25 cellular contexts compared by ENCODE assay signal in genomic region chr21:46381521-46381920, GRCh38. TPM values are rescaled to one million over a fixed set of nuclear protein-coding genes. Genes with fewer than 3 reads are reported as not detected.
DNase-seq lines count a peak whose midpoint lies in the region; ATAC-seq and TF ChIP-seq lines count a peak whose summit lies in the region.
"Had no signal": no experiment of that assay in that cellular context is flagged by ENCODE, and none has a peak within 500 bp of the region (broad histone marks: within the 10 kb centered on the region; RNA-seq: fewer than 3 reads in every experiment).

No MANE protein-coding gene starts in this region.

- H3F3A ChIP-seq in GM23338 (replicated peaks; ENCODE audit: low read depth), result peaks cover 21% of the 10 kb centered on the region

- H3K4me1 ChIP-seq in GM23338 (ENCODE audit: insufficient read depth), result peaks cover 13% of the 10 kb centered on the region; the same call in 1 of the 2 replicates
- H3K4me1 ChIP-seq in HUES64 (ENCODE audit: insufficient read depth, low read length), result peaks cover 12% of the 10 kb centered on the region; the same call in 1 of the 2 replicates
- no peaks in the 10 kb centered on the region for H3K4me1 ChIP-seq in endodermal cell (ENCODE audit: control insufficient read depth, insufficient read depth, low read length)
- H3K4me1 ChIP-seq in osteoblast (ENCODE audit: insufficient read depth, low read length), result no peaks in the 10 kb centered on the region
- no peaks in the 10 kb centered on the region for H3K4me1 ChIP-seq in CD4-positive, alpha-beta memory T cell (ENCODE audit: insufficient read depth, low read length)

- H3K4me2 ChIP-seq in GM23338 (no peak overlapping the region), osteoblast (ENCODE audit: insufficient read depth, low read length) (no peak overlapping the region)

- H3K9me2 ChIP-seq in GM23338 (ENCODE audit: insufficient read depth), result no peaks in the 10 kb centered on the region

- H3K36me3 ChIP-seq in GM23338 (ENCODE audit: insufficient read depth), result no peaks in the 10 kb centered on the region; the same call in 1 of the 2 replicates
- peaks cover 30% of the 10 kb centered on the region for H3K36me3 ChIP-seq in HUES64 (ENCODE audit: insufficient read depth, low read length)
- H3K36me3 ChIP-seq in endodermal cell (ENCODE audit: control insufficient read depth, insufficient read depth, low read length), result peaks cover 30% of the 10 kb centered on the region
- H3K36me3 ChIP-seq in osteoblast (ENCODE audit: insufficient read depth, low read length), result peaks cover 5% of the 10 kb centered on the region
- peaks cover 6% of the 10 kb centered on the region for H3K36me3 ChIP-seq in CD4-positive, alpha-beta memory T cell (ENCODE audit: insufficient read depth, low read length)

- H3K36me3 Mint-ChIP-seq in GM23338 (ENCODE audit: low read depth) (peaks cover 52% of the 10 kb centered on the region), endodermal cell (ENCODE audit: low read depth) (peaks cover 66% of the 10 kb centered on the region)
- H3K36me3 Mint-ChIP-seq in CD4-positive, alpha-beta memory T cell, result peaks cover 42 to 58% of the 10 kb centered on the region in 2 donors
- H3K36me3 Mint-ChIP-seq in stimulated activated naive B cell treated with anti-CD40 and anti-IgM and Interleukin-4, amounts not matched to agents 10 μg/mL and 1 μg/mL and 100 μg/mL, for 72 hours, result peaks cover 56 to 70% of the 10 kb centered on the region in 2 donors

- H3K9me3 ChIP-seq in HUES64 (ENCODE audit: insufficient read depth, low read depth, low read length) (no peaks in the 10 kb centered on the region), endodermal cell (ENCODE audit: control insufficient read depth, low read length) (no peaks in the 10 kb centered on the region), osteoblast (ENCODE audit: low read depth, low read length) (no peaks in the 10 kb centered on the region)
- H3K9me3 ChIP-seq in CD4-positive, alpha-beta memory T cell (ENCODE audit: control insufficient read depth in 1 of 2, low read length in 2 of 2), result no peaks in the 10 kb centered on the region
- H3K9me3 ChIP-seq: BE2C had no signal

- H3K27me3 Mint-ChIP-seq in GM23338 (ENCODE audit: insufficient read depth, low read depth, poor library complexity), result peaks cover 20% of the 10 kb centered on the region
- no peaks in the 10 kb centered on the region for H3K27me3 Mint-ChIP-seq in endodermal cell (ENCODE audit: insufficient read depth)
- H3K27me3 Mint-ChIP-seq in CD4-positive, alpha-beta memory T cell, result no peaks in the 10 kb centered on the region
- H3K27me3 Mint-ChIP-seq in stimulated activated naive B cell treated with anti-CD40 and anti-IgM and Interleukin-4, amounts not matched to agents 10 μg/mL and 1 μg/mL and 100 μg/mL, for 72 hours, result no peaks in the 10 kb centered on the region

- H3K79me2 ChIP-seq in GM23338 (replicated peaks; ENCODE audit: insufficient read depth), result peaks cover 69% of the 10 kb centered on the region
- peaks cover 66% of the 10 kb centered on the region for H3K79me2 ChIP-seq in osteoblast (ENCODE audit: insufficient read depth, low read length)

- H3K27me3 ChIP-seq in GM23338 (ENCODE audit: insufficient read depth) (no peaks in the 10 kb centered on the region), HUES64 (ENCODE audit: insufficient read depth, low read length) (no peaks in the 10 kb centered on the region), endodermal cell (ENCODE audit: control insufficient read depth, insufficient read depth, low read length, poor library complexity, severe bottlenecking) (no peaks in the 10 kb centered on the region), osteoblast (ENCODE audit: insufficient read depth, low read length) (no peaks in the 10 kb centered on the region)
- H3K27me3 ChIP-seq in CD4-positive, alpha-beta memory T cell (ENCODE audit: insufficient read depth, low read length), result no peaks in the 10 kb centered on the region
- H3K27me3 ChIP-seq: BE2C had no signal

- POLR2A ChIA-PET in CD4-positive, alpha-beta memory T cell (lab: Charles Lee; ENCODE audit: partially characterized antibody), result no interaction called here

- ATAC-seq in GM23338, result no peak
- no peak for ATAC-seq in stimulated activated naive B cell treated with anti-CD40 and anti-IgM and Interleukin-4, amounts not matched to agents 10 μg/mL and 1 μg/mL and 100 μg/mL, for 72 hours (replicated peaks)

- 85% methylated on average over 5 of the region's 5 CpGs for WGBS in HUES64
- WGBS in endodermal cell (ENCODE audit: insufficient coverage in 1 of 2, insufficient read length in 1 of 2), 2 experiments, result 82 to 92% methylated on average over 4 to 5 of the region's 5 CpGs

- H3K4me3 Mint-ChIP-seq in GM23338 (peak overlapping the region; percentile 3; the same call in 1 of the 3 replicates), endodermal cell (no peak overlapping the region)
- no peak overlapping the region for H3K4me3 Mint-ChIP-seq in CD4-positive, alpha-beta memory T cell
- H3K4me3 Mint-ChIP-seq in stimulated activated naive B cell treated with anti-CD40 and anti-IgM and Interleukin-4, amounts not matched to agents 10 μg/mL and 1 μg/mL and 100 μg/mL, for 72 hours, result no peak overlapping the region
- H3K4me3 Mint-ChIP-seq: CD14-positive monocyte had no signal

- H3K9me3 Mint-ChIP-seq in GM23338 (peaks cover 37% of the 10 kb centered on the region), endodermal cell (peaks cover 34% of the 10 kb centered on the region)
- peaks cover 0 to 5% (median 2%) of the 10 kb centered on the region in 8 donors for H3K9me3 Mint-ChIP-seq in CD4-positive, alpha-beta memory T cell
- H3K9me3 Mint-ChIP-seq in stimulated activated naive B cell treated with anti-CD40 and anti-IgM and Interleukin-4, amounts not matched to agents 10 μg/mL and 1 μg/mL and 100 μg/mL, for 72 hours, result peaks cover 14 to 19% of the 10 kb centered on the region in 2 donors

- H3K4me3 ChIP-seq in GM23338, result no peak overlapping the region
- H3K4me3 ChIP-seq in HUES64 (ENCODE audit: low read length), result no peak overlapping the region
- no peak overlapping the region for H3K4me3 ChIP-seq in endodermal cell (ENCODE audit: low read length)
- no peak overlapping the region for H3K4me3 ChIP-seq in osteoblast (ENCODE audit: insufficient read depth, low read length)
- no peak overlapping the region for H3K4me3 ChIP-seq in CD4-positive, alpha-beta memory T cell (ENCODE audit: low read length in 2 of 2)
- H3K4me3 ChIP-seq: SK-N-MC had no signal

- no peak overlapping the region; the same call in 1 of the 2 replicates for H3K9ac ChIP-seq in HUES64 (ENCODE audit: low read depth, low read length)
- H3K9ac ChIP-seq in endodermal cell (ENCODE audit: extremely low read depth, low read length, poor library complexity, severe bottlenecking), result no peak overlapping the region

- H4K20me1 ChIP-seq in GM23338 (replicated peaks; ENCODE audit: insufficient read depth) (peaks cover 5% of the 10 kb centered on the region; the same call in 1 of the 2 replicates), osteoblast (ENCODE audit: insufficient read depth, low read length) (peaks cover 4% of the 10 kb centered on the region)

- TF ChIP-seq CTCF in GM23338 (conservative IDR thresholded peaks at IDR 0.05; ENCODE audit: low read depth in 2 of 2), result no peak
- TF ChIP-seq CTCF in endodermal cell (conservative IDR thresholded peaks at IDR 0.05), result no peak
- no peak for TF ChIP-seq CTCF in osteoblast (IDR thresholded peaks at IDR 0.05; ENCODE audit: extremely low read depth, low read depth, low read length)

- H3K27ac Mint-ChIP-seq in GM23338 (peak overlapping the region; percentile 63), endodermal cell (peak overlapping the region; percentile 28)
- no peak overlapping the region for H3K27ac Mint-ChIP-seq in CD4-positive, alpha-beta memory T cell
- no peak overlapping the region for H3K27ac Mint-ChIP-seq in stimulated activated naive B cell treated with anti-CD40 and anti-IgM and Interleukin-4, amounts not matched to agents 10 μg/mL and 1 μg/mL and 100 μg/mL, for 72 hours

- H3K4me1 Mint-ChIP-seq in GM23338 (peaks cover 23% of the 10 kb centered on the region), endodermal cell (no peaks in the 10 kb centered on the region)
- H3K4me1 Mint-ChIP-seq in CD4-positive, alpha-beta memory T cell, result peaks cover 4 to 9% (median 6%) of the 10 kb centered on the region in 4 donors
- H3K4me1 Mint-ChIP-seq in stimulated activated naive B cell treated with anti-CD40 and anti-IgM and Interleukin-4, amounts not matched to agents 10 μg/mL and 1 μg/mL and 100 μg/mL, for 72 hours, result peaks cover 0 to 2% of the 10 kb centered on the region in 2 donors
- H3K4me1 Mint-ChIP-seq: CD14-positive monocyte had no signal

- DNase-seq in GM23338 (ENCODE audit: low spot score), result no peak
- DNase-seq in endodermal cell, result no peak
- peak; percentile 65 for DNase-seq in osteoblast (ENCODE audit: insufficient read length, low spot score, missing footprints)
- no peak for DNase-seq in midbrain (lab: John Stamatoyannopoulos, UW)
- no peak for DNase-seq in CD4-positive, alpha-beta memory T cell
- no peak for DNase-seq in DMS 273 treated with DMSO at 0.1 percent for 48 hours (lab: John Stamatoyannopoulos, UW)
- no peak for DNase-seq in stimulated activated naive B cell treated with anti-CD40 and anti-IgM and Interleukin-4, amounts not matched to agents 10 μg/mL and 1 μg/mL and 100 μg/mL, for 72 hours
- DNase-seq: 8988T, ACHN, BE2C, Calu3, DMS153, DND-41, MV-4-11, NCI-H1105, NCI-H1436 treated with DMSO at 0.1 percent for 48 hours, NCI-H1930, NCI-H2107, NCI-H446, NCI-H524 treated with DMSO at 0.1 percent for 48 hours, NCI-H774, SIG-M5 had no signal

- H3K27ac ChIP-seq in GM23338 (ENCODE audit: low read depth) (peak overlapping the region; percentile 33), HUES64 (ENCODE audit: low read depth, low read length) (peak overlapping the region; percentile 28; the same call in 1 of the 2 replicates), endodermal cell (ENCODE audit: low read depth, low read length) (no peak overlapping the region), osteoblast (ENCODE audit: low read depth, low read length) (no peak overlapping the region)
- H3K27ac ChIP-seq in CD4-positive, alpha-beta memory T cell (ENCODE audit: low read depth, low read length), result no peak overlapping the region
- H3K27ac ChIP-seq: SK-N-MC had no signal

- intact Hi-C loops in CD4-positive, alpha-beta memory T cell (cut with micrococcal nuclease), result no loop called here

- CTCF ChIA-PET in CD4-positive, alpha-beta memory T cell (lab: Charles Lee; ENCODE audit: partially characterized antibody), result no interaction called here

- H2AFZ ChIP-seq in GM23338 (no peak overlapping the region), osteoblast (ENCODE audit: low read length) (no peak overlapping the region)

RNA-seq across cellular contexts. Expression of gene PCNT, which starts 57.6 kb away (rescaled TPM):
- total RNA-seq in GM23338 (2014; rRNA removed; shearing (Covaris generic)), result 38.4 and 39.6 TPM in 2 replicates
- 39.6 and 46.1 TPM in 2 replicates for polyA plus RNA-seq in GM23338 (2016; fragmentation: Nextera tagmentation; extraction: Ambion mirVana)
- 19.5 TPM for polyA plus RNA-seq in HUES64 (2013, experiment 1 of 2)
- polyA plus RNA-seq in HUES64 (2013, experiment 2 of 2), result 17.4 TPM
- total RNA-seq in endodermal cell, result 10 to 100 TPM; 40.1 to 40.7 TPM
- 32.9 TPM for polyA plus RNA-seq in endodermal cell (2013, experiment 1 of 2)
- 28.4 TPM for polyA plus RNA-seq in endodermal cell (2013, experiment 2 of 2)
- 19.2 and 23.0 TPM in 2 replicates for total RNA-seq in osteoblast
- 10 to 100 TPM; 46.9 to 52.1 TPM for total RNA-seq in CD4-positive, alpha-beta memory T cell
- 10 to 100 TPM in 1 of 2 donors, 1 to 10 TPM in 1; 2.0 to 25.2 TPM for polyA plus RNA-seq in CD4-positive, alpha-beta memory T cell

RNA-seq across cellular contexts. Expression of gene C21orf58, which starts 57.9 kb away (rescaled TPM):
- 14.9 and 17.7 TPM in 2 replicates for total RNA-seq in GM23338 (2014; rRNA removed; shearing (Covaris generic))
- polyA plus RNA-seq in GM23338 (2016; fragmentation: Nextera tagmentation; extraction: Ambion mirVana), result 22.4 and 23.9 TPM in 2 replicates
- 8.8 TPM for polyA plus RNA-seq in HUES64 (2013, experiment 1 of 2)
- 11.2 TPM for polyA plus RNA-seq in HUES64 (2013, experiment 2 of 2)
- total RNA-seq in endodermal cell (10 to 100 TPM; 19.6 to 37.4 TPM), osteoblast (2.2 and 3.2 TPM in 2 replicates)
- 24.1 TPM for polyA plus RNA-seq in endodermal cell (2013, experiment 1 of 2)
- 26.2 TPM for polyA plus RNA-seq in endodermal cell (2013, experiment 2 of 2)
- total RNA-seq in CD4-positive, alpha-beta memory T cell, result 1 to 10 TPM; 8.2 to 9.4 TPM
- 1 to 10 TPM in 1 of 2 donors, under 1 TPM in 1; 0.35 to 1.1 TPM for polyA plus RNA-seq in CD4-positive, alpha-beta memory T cell

Comparison
In these comparisons a context has a peak if more than half of its experiments do, and no peak if none do; other contexts are left out.
1. H3K27ac ChIP-seq: peak in GM23338 (single experiment) and HUES64 (single experiment); none in endodermal cell (single experiment), osteoblast (single experiment) and CD4-positive, alpha-beta memory T cell (single experiment).
2. H3K27ac Mint-ChIP-seq: peak in GM23338 (single experiment) and endodermal cell (single experiment); none in CD4-positive, alpha-beta memory T cell (0 of 7) and stimulated activated naive B cell treated with anti-CD40 and anti-IgM and Interleukin-4, amounts not matched to agents 10 μg/mL and 1 μg/mL and 100 μg/mL, for 72 hours (single experiment).